In genomic region chr19:30222428-30222873, GRCh38 we compare ENCODE assay signal across 1 cellular context.
TF ChIP-seq lines count a peak whose summit lies in the region.

No MANE protein-coding gene starts in this region.

TF ChIP-seq in SK-N-SH, 30 proteins besides CTCF, POLR2A, EP300 and RAD21 (continued from another document):
- TF ChIP-seq REST (IDR thresholded peaks at IDR 0.05; ENCODE audit: low read depth, low read length) (no peak), RXRA (IDR thresholded peaks at IDR 0.05; ENCODE audit: borderline replicate concordance, low read depth) (no peak), TAF1 (IDR thresholded peaks at IDR 0.05; ENCODE audit: borderline replicate concordance, low read depth, low read length) (no peak), FOXM1 (IDR thresholded peaks at IDR 0.05; ENCODE audit: low read depth) (no peak), MEF2A (IDR thresholded peaks at IDR 0.05; ENCODE audit: borderline replicate concordance, low read depth) (no peak), SMC3 (IDR thresholded peaks at IDR 0.05; ENCODE audit: low read depth, low read length) (no peak), GABPA (IDR thresholded peaks at IDR 0.05; ENCODE audit: low read depth) (no peak), JUND (IDR thresholded peaks at IDR 0.05) (no peak), NFIC (IDR thresholded peaks at IDR 0.05; ENCODE audit: borderline replicate concordance) (no peak), YY1 (IDR thresholded peaks at IDR 0.05; ENCODE audit: low read depth) (no peak), CHD2 (IDR thresholded peaks at IDR 0.05; ENCODE audit: low read length, partially characterized antibody) (no peak), ELF1 (IDR thresholded peaks at IDR 0.05) (no peak)
